12 cellular contexts compared by ENCODE assay signal in the genomic region with DNA sequence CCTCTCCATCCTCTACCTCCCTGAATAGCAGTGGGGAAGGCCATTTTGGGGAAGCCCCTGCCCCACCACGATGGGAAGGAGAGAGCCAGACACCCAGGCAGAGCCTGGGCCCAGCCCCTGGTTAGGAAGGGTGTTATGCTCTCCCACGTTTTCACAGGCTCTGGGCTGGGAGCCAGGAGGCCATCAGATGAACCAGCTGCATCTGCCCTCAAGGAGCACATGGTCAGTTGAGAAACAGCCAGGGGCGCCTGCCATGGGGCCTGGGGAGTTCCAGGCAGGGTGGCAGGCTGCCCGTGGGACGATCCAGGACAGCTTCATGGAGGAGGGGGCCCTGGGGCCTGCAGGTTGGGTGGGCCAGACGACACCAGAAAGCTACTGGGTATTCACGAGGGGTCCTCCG. TPM values are rescaled to one million over a fixed set of nuclear protein-coding genes. Genes with fewer than 3 reads are reported as not detected.
DNase-seq lines count a peak whose midpoint lies in the region; ATAC-seq and TF ChIP-seq lines count a peak whose summit lies in the region.
"Had no signal": no experiment of that assay in that cellular context is flagged by ENCODE, and none has a peak within 500 bp of the region (broad histone marks: within the 10 kb centered on the region; RNA-seq: fewer than 3 reads in every experiment).

No MANE protein-coding gene starts in this region.

- no peak for TF ChIP-seq CTCF in psoas muscle (IDR thresholded peaks at IDR 0.05)

- peak overlapping the region; percentile 68 for H3K27ac ChIP-seq in psoas muscle
- H3K27ac ChIP-seq: 22Rv1 had no signal

- no peaks in the 10 kb centered on the region for H3K27me3 ChIP-seq in psoas muscle (ENCODE audit: insufficient read depth in 3 of 3, low read length in 2 of 3)

- peak; percentile 23 for DNase-seq in DMS53 (lab: John Stamatoyannopoulos, UW)
- DNase-seq in DMS53 treated with DMSO at 0.1 percent for 48 hours (lab: John Stamatoyannopoulos, UW; ENCODE audit: unreplicated experiment): no peak
- peak; percentile 40 to 44 for DNase-seq in SHP77 (lab: John Stamatoyannopoulos, UW)
- DNase-seq in head of caudate nucleus: peak in 27 of 42 donors; percentile 0 to 46 (median 12)
- DNase-seq in psoas muscle: peak; percentile 80 to 92
- DNase-seq in activated T-cell treated with anti-CD3 and anti-CD28 coated beads, Interleukin-2, amount 50 U/mL, for 48 hours: no peak
- DNase-seq: activated naive CD4-positive, alpha-beta T cell; cerebellar nuclear complex had no signal

- H3K4me3 ChIP-seq in psoas muscle: no peak overlapping the region

- no peaks in the 10 kb centered on the region for H3K36me3 ChIP-seq in psoas muscle (ENCODE audit: insufficient read depth in 1 of 2, low read depth in 1 of 2)

- H3K4me1 ChIP-seq in psoas muscle: peaks cover 69% of the 10 kb centered on the region
- H3K4me1 ChIP-seq: Caco-2 had no signal

- no peaks in the 10 kb centered on the region for H3K9me3 ChIP-seq in psoas muscle
- H3K9me3 ChIP-seq: Caco-2 had no signal

- ATAC-seq in psoas muscle: peak; percentile 75 to 81 (median 78)
- ATAC-seq in HG03520 (IDR thresholded peaks at IDR 0.05; ENCODE audit: unreplicated experiment): no peak
- ATAC-seq in GM21423 (IDR thresholded peaks at IDR 0.05; ENCODE audit: unreplicated experiment): no peak

- intact Hi-C loops in head of caudate nucleus (cut with DNase I) (no loop called here), psoas muscle (cut with DNase I) (no loop called here)

- WGBS in psoas muscle, 3 donors: 37 to 50% (median 49%) methylated on average over 8 of the region's 8 CpGs

RNA-seq across cellular contexts. Expression of gene CAMK2B, which starts 47.5 kb away (rescaled TPM):
- total RNA-seq in psoas muscle: 10 to 100 TPM; 50.0 to 81.4 (median 67.2) TPM
- polyA plus RNA-seq in psoas muscle: 10 to 100 TPM; 14.5 to 24.3 (median 19.9) TPM
- total RNA-seq: Caco-2 had no signal

Comparison
In these comparisons a context has a peak if more than half of its experiments do, and no peak if none do; other contexts are left out.
1. DNase-seq: peak in DMS53 (single experiment), SHP77 (2 of 2), head of caudate nucleus (27 of 42) and psoas muscle (2 of 2); none in DMS53 treated with DMSO at 0.1 percent for 48 hours (single experiment) and activated T-cell treated with anti-CD3 and anti-CD28 coated beads, Interleukin-2, amount 50 U/mL, for 48 hours (0 of 2).
2. ATAC-seq: peak in psoas muscle (4 of 4); none in HG03520 (single experiment) and GM21423 (single experiment).